29 cellular contexts compared by ENCODE assay signal in genomic region chr7:51046103-51046466, GRCh38.
DNase-seq lines count a peak whose midpoint lies in the region; ATAC-seq and TF ChIP-seq lines count a peak whose summit lies in the region.
"Had no signal": no experiment of that assay in that cellular context is flagged by ENCODE, and none has a peak within 500 bp of the region (broad histone marks: within the 10 kb centered on the region; RNA-seq: fewer than 3 reads in every experiment).

No MANE protein-coding gene starts in this region.

- peak overlapping the region; percentile 56 for H2AFZ ChIP-seq in PC-3 (ENCODE audit: low read length)

- no peaks in the 10 kb centered on the region for H3K9me2 ChIP-seq in PC-3 (replicated peaks; ENCODE audit: low read length)

- no peak overlapping the region for H3K4me3 ChIP-seq in PC-3 (ENCODE audit: low read length)
- H3K4me3 ChIP-seq: adrenal gland, gastroesophageal sphincter, HAP-1, skin epidermis, testis, vagina had no signal

- peak overlapping the region; percentile 43 for H3K4me3 Mint-ChIP-seq in Calu3 (ENCODE audit: low read depth, unreplicated experiment)
- H3K4me3 Mint-ChIP-seq in stimulated activated effector memory CD8-positive, alpha-beta T cell treated with anti-CD3 and anti-CD28 coated beads, Interleukin-12 subunit alpha, Interleukin-12 subunit beta, amount 100 ng/mL, for 72 hours, result no peak overlapping the region
- H3K4me3 Mint-ChIP-seq: activated CD4-positive, alpha-beta memory T cell treated with anti-CD3 and anti-CD28 coated beads for 36 hours; activated naive CD4-positive, alpha-beta T cell treated with anti-CD3 and anti-CD28 coated beads for 36 hours; activated T-helper 1 cell treated with anti-CD3 and anti-CD28 coated beads, Interleukin-12 subunit alpha, Interleukin-12 subunit beta, Interleukin-2, Interleukin-4 antibody, amounts not matched to agents 30 ng/mL and 10 ng/mL and 1 ng/mL, durations not matched to agents 14 hours and 24 hours and 36 hours; nephron; T-helper 1 cell treated with Interleukin-12 subunit alpha and Interleukin-12 subunit beta and Interleukin-4 antibody, amounts not matched to agents 30 μg/mL and 1 μg/mL, for 36 hours had no signal

- intact Hi-C loops in Calu3 (cut with micrococcal nuclease; ENCODE audit: unreplicated experiment) (loop anchor here (1.0 to 5.0 kb wide), 4 partner anchors 21 to 254 kb away; no protein-coding TSS in a partner anchor), PC-3 (cut with micrococcal nuclease) (loop anchor here (5.0 kb wide), 3 partner anchors 84 to 254 kb away; no protein-coding TSS in a partner anchor)

- H3K9me3 ChIP-seq in PC-3 (ENCODE audit: low read length), result no peaks in the 10 kb centered on the region
- H3K9me3 ChIP-seq: adrenal gland, gastroesophageal sphincter, HAP-1, testis, vagina had no signal

- ATAC-seq in PC-3 (peak; percentile 50), esophagus mucosa (peak; percentile 49)
- peak; percentile 6 for ATAC-seq in stimulated activated effector memory CD8-positive, alpha-beta T cell treated with anti-CD3 and anti-CD28 coated beads, Interleukin-12 subunit alpha, Interleukin-12 subunit beta, amount 100 ng/mL, for 72 hours
- ATAC-seq: activated CD4-positive, CD25-positive, alpha-beta regulatory T cell treated with anti-CD3 and anti-CD28 coated beads, Interleukin-2, amount 50 U/mL, for 24 hours; gastroesophageal sphincter had no signal

- H3K36me3 ChIP-seq in PC-3 (ENCODE audit: low read depth, low read length), result no peaks in the 10 kb centered on the region
- H3K36me3 ChIP-seq: adrenal gland, brain microvascular endothelial cell, HAP-1, vagina had no signal

- peak overlapping the region; percentile 85 for H3K27ac ChIP-seq in PC-3 (ENCODE audit: low read length)
- H3K27ac ChIP-seq: adrenal gland, brain microvascular endothelial cell, gastroesophageal sphincter, skin epidermis, testis, vagina had no signal

- BruUV-seq in Calu3 (replicated peaks; lab: Mats Ljungman, UMichigan) (no TSS peak), PC-3 (replicated peaks; lab: Mats Ljungman, UMichigan) (no TSS peak)

- H3K9me3 Mint-ChIP-seq in Calu3 (ENCODE audit: low read depth, unreplicated experiment), result no peaks in the 10 kb centered on the region
- no peaks in the 10 kb centered on the region for H3K9me3 Mint-ChIP-seq in stimulated activated effector memory CD8-positive, alpha-beta T cell treated with anti-CD3 and anti-CD28 coated beads, Interleukin-12 subunit alpha, Interleukin-12 subunit beta, amount 100 ng/mL, for 72 hours
- H3K9me3 Mint-ChIP-seq: activated CD4-positive, alpha-beta memory T cell treated with anti-CD3 and anti-CD28 coated beads for 36 hours; activated naive CD4-positive, alpha-beta T cell treated with anti-CD3 and anti-CD28 coated beads for 36 hours; activated T-helper 1 cell treated with anti-CD3 and anti-CD28 coated beads, Interleukin-12 subunit alpha, Interleukin-12 subunit beta, Interleukin-2, Interleukin-4 antibody, amounts not matched to agents 30 ng/mL and 10 ng/mL and 1 ng/mL, durations not matched to agents 14 hours and 24 hours and 36 hours; nephron; T-helper 1 cell treated with Interleukin-12 subunit alpha and Interleukin-12 subunit beta and Interleukin-4 antibody, amounts not matched to agents 30 μg/mL and 1 μg/mL, for 36 hours had no signal

- H3K4me1 Mint-ChIP-seq in Calu3 (ENCODE audit: low read depth, unreplicated experiment), result peaks cover 36% of the 10 kb centered on the region
- H3K4me1 Mint-ChIP-seq in stimulated activated effector memory CD8-positive, alpha-beta T cell treated with anti-CD3 and anti-CD28 coated beads, Interleukin-12 subunit alpha, Interleukin-12 subunit beta, amount 100 ng/mL, for 72 hours, result no peaks in the 10 kb centered on the region
- H3K4me1 Mint-ChIP-seq: nephron had no signal

- H3K4me1 ChIP-seq in PC-3 (ENCODE audit: insufficient read depth, low read length), result peaks cover 27% of the 10 kb centered on the region
- H3K4me1 ChIP-seq: adrenal gland, testis, vagina had no signal

- no peaks in the 10 kb centered on the region for H4K20me1 ChIP-seq in PC-3 (ENCODE audit: low read length)

- TF ChIP-seq CTCF in Calu3 (IDR thresholded peaks at IDR 0.05; ENCODE audit: unreplicated experiment) (no peak), PC-3 (conservative IDR thresholded peaks at IDR 0.05; ENCODE audit: low read depth, low read length) (no peak)

- POLR2A ChIA-PET in PC-3 (lab: Charles Lee; ENCODE audit: unreplicated experiment), result interaction anchor here (0.6 to 1.3 kb wide), 2 partner anchors 17 to 208 kb away, joined by 4 to 5 read pairs; no protein-coding TSS in a partner anchor

- no peaks in the 10 kb centered on the region for H3K36me3 Mint-ChIP-seq in Calu3 (ENCODE audit: insufficient read depth, unreplicated experiment)
- H3K36me3 Mint-ChIP-seq in stimulated activated effector memory CD8-positive, alpha-beta T cell treated with anti-CD3 and anti-CD28 coated beads, Interleukin-12 subunit alpha, Interleukin-12 subunit beta, amount 100 ng/mL, for 72 hours, result no peaks in the 10 kb centered on the region
- H3K36me3 Mint-ChIP-seq: activated CD4-positive, alpha-beta memory T cell treated with anti-CD3 and anti-CD28 coated beads for 36 hours had no signal

- H3K27me3 Mint-ChIP-seq in Calu3 (ENCODE audit: unreplicated experiment), result no peaks in the 10 kb centered on the region
- H3K27me3 Mint-ChIP-seq: activated CD4-positive, alpha-beta memory T cell treated with anti-CD3 and anti-CD28 coated beads for 36 hours had no signal

- in situ Hi-C loops in G401 (cut with HindIII; ENCODE audit: low sequenced_read_pairs), result no loop called here

- CTCF ChIA-PET in Calu3 (lab: Charles Lee) (interaction anchor here (0.6 to 2.2 kb wide), 10 partner anchors 14 to 565 kb away, joined by 3 to 7 read pairs (median 4); no protein-coding TSS in a partner anchor), PC-3 (lab: Charles Lee) (interaction anchor here (0.8 kb wide), 3 partner anchors 117 to 207 kb away, joined by 3 read pairs; no protein-coding TSS in a partner anchor)

- peak; percentile 83 for DNase-seq in Calu3
- peak; percentile 75 for DNase-seq in PC-3
- DNase-seq in stimulated activated effector memory CD8-positive, alpha-beta T cell treated with anti-CD3 and anti-CD28 coated beads, Interleukin-12 subunit alpha, Interleukin-12 subunit beta, amount 100 ng/mL, for 72 hours (ENCODE audit: low spot score in 2 of 2), result no peak
- no peak for DNase-seq in activated CD4-positive, alpha-beta T cell treated with anti-CD3 and anti-CD28 coated beads for 48 hours
- no peak for DNase-seq in GDM1 (lab: John Stamatoyannopoulos, UW)
- DNase-seq in G401 (ENCODE audit: low spot score), result no peak
- DNase-seq in NCI-H2227 treated with DMSO at 0.1 percent for 48 hours (lab: John Stamatoyannopoulos, UW), result no peak
- DNase-seq: activated CD4-positive, alpha-beta memory T cell treated with anti-CD3 and anti-CD28 coated beads for 36 hours; activated CD8-positive, alpha-beta memory T cell treated with anti-CD3 and anti-CD28 coated beads, Interleukin-2, amount 50 U/mL, for 4 hours; activated naive CD4-positive, alpha-beta T cell treated with anti-CD3 and anti-CD28 coated beads for 36 hours; adrenal gland; GF-D8; hippocampal formation; NCI-H1417 treated with DMSO at 0.1 percent for 48 hours; NCI-H2081; NCI-H345; NCI-H69; stimulated activated naive CD4-positive, alpha-beta T cell treated with Interleukin-2 at 50 U/mL for 16 hours; testis had no signal

- peak overlapping the region; percentile 47; the same call in 1 of the 2 replicates for H3K9ac ChIP-seq in PC-3 (ENCODE audit: low read length)

- H3K27me3 ChIP-seq in PC-3 (ENCODE audit: low read length), result no peaks in the 10 kb centered on the region
- H3K27me3 ChIP-seq: adrenal gland, brain microvascular endothelial cell, gastroesophageal sphincter, testis, vagina had no signal

- no peaks in the 10 kb centered on the region for H3F3A ChIP-seq in PC-3 (ENCODE audit: low read length, unreplicated experiment)

- H3K79me2 ChIP-seq in PC-3 (ENCODE audit: low read length), result no peaks in the 10 kb centered on the region

- H3K4me2 ChIP-seq in PC-3 (ENCODE audit: low read length), result peak overlapping the region; percentile 63

- peak overlapping the region; percentile 48 for H3K27ac Mint-ChIP-seq in Calu3 (ENCODE audit: unreplicated experiment)
- no peak overlapping the region for H3K27ac Mint-ChIP-seq in stimulated activated effector memory CD8-positive, alpha-beta T cell treated with anti-CD3 and anti-CD28 coated beads, Interleukin-12 subunit alpha, Interleukin-12 subunit beta, amount 100 ng/mL, for 72 hours
- H3K27ac Mint-ChIP-seq: activated CD4-positive, alpha-beta memory T cell treated with anti-CD3 and anti-CD28 coated beads for 36 hours; activated naive CD4-positive, alpha-beta T cell treated with anti-CD3 and anti-CD28 coated beads for 36 hours; activated T-helper 1 cell treated with anti-CD3 and anti-CD28 coated beads, Interleukin-12 subunit alpha, Interleukin-12 subunit beta, Interleukin-2, Interleukin-4 antibody, amounts not matched to agents 30 ng/mL and 10 ng/mL and 1 ng/mL, durations not matched to agents 14 hours and 24 hours and 36 hours; nephron; T-helper 1 cell treated with Interleukin-12 subunit alpha and Interleukin-12 subunit beta and Interleukin-4 antibody, amounts not matched to agents 30 μg/mL and 1 μg/mL, for 36 hours had no signal

Comparison
In these comparisons a context has a peak if more than half of its experiments do, and no peak if none do; other contexts are left out.
1. DNase-seq: peak in Calu3 (single experiment) and PC-3 (single experiment); none in stimulated activated effector memory CD8-positive, alpha-beta T cell treated with anti-CD3 and anti-CD28 coated beads, Interleukin-12 subunit alpha, Interleukin-12 subunit beta, amount 100 ng/mL, for 72 hours (0 of 2), activated CD4-positive, alpha-beta T cell treated with anti-CD3 and anti-CD28 coated beads for 48 hours (single experiment), GDM1 (single experiment), G401 (single experiment) and NCI-H2227 treated with DMSO at 0.1 percent for 48 hours (single experiment).
2. Peak in every context shown above with its lines, with median percentiles within 50 percentile points of each other: ATAC-seq.